14 cellular contexts compared by ENCODE assay signal in the genomic region with DNA sequence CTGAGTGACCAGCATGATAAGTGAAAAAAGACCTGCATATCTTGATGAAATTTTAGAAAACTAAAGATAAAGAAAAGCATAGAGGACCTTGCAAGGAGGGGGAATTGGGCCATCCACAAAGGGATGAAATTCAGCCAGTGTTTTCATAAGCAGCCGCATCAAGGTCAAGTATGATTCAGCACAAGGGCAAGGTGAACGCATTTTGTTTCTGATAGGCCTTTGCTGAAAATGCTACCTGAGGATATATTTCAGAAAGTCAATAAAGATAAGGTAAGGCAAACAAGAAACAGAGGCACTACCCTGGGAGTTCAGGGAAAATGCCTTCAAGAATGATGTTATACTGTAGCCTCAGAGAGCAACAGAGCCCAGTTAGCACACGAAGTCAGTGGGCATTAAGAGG. TPM values are rescaled to one million over a fixed set of nuclear protein-coding genes. Genes with fewer than 3 reads are reported as not detected.
A peak's percentile ranks its signal among the peaks of the same experiment; 100 is the strongest.
DNase-seq lines count a peak whose midpoint lies in the region; TF ChIP-seq lines count a peak whose summit lies in the region.
"Had no signal": no experiment of that assay in that cellular context is flagged by ENCODE, and none has a peak within 500 bp of the region (broad histone marks: within the 10 kb centered on the region; RNA-seq: fewer than 3 reads in every experiment).

No MANE protein-coding gene starts in this region.

- DNase-seq in ecto neural progenitor cell (ENCODE audit: low spot score) = peak; percentile 6
- peak; percentile 65 for DNase-seq in mucosa of gallbladder (ENCODE audit: low spot score)
- peak; percentile 2 to 3 for DNase-seq in vagina (ENCODE audit: extremely low spot score in 2 of 2)
- DNase-seq in COLO668 (lab: John Stamatoyannopoulos, UW; ENCODE audit: unreplicated experiment) = no peak
- DNase-seq in HuH-7 (ENCODE audit: low spot score) = no peak
- DNase-seq in NCI-H345 (lab: John Stamatoyannopoulos, UW) = no peak
- DNase-seq: DND-41, GDM1, GM23248, IMR-90 had no signal

- H3K27me3 ChIP-seq in vagina = no peaks in the 10 kb centered on the region

- no peaks in the 10 kb centered on the region for H3K36me3 ChIP-seq in vagina

- intact Hi-C loops in vagina (cut with DNase I) = no loop called here

- TF ChIP-seq CTCF in VCaP (conservative IDR thresholded peaks at IDR 0.05) = no peak
- TF ChIP-seq CTCF in vagina (IDR thresholded peaks at IDR 0.05) = no peak

- TF ChIP-seq POLR2A in vagina (IDR thresholded peaks at IDR 0.05) = no peak

- no peaks in the 10 kb centered on the region for H3K9me3 ChIP-seq in vagina
- H3K9me3 ChIP-seq: Caco-2 had no signal

- H3K4me3 ChIP-seq in vagina = no peak overlapping the region
- H3K4me3 ChIP-seq: GM23248 had no signal

- no peaks in the 10 kb centered on the region for H3K4me1 ChIP-seq in vagina
- H3K4me1 ChIP-seq: Caco-2 had no signal

- H3K27ac ChIP-seq in VCaP (peak overlapping the region; percentile 51), vagina (no peak overlapping the region)
- H3K27ac ChIP-seq: GM23248, HL-60 had no signal

RNA-seq across cellular contexts. Expression of a gene that starts 55.0 kb away (rescaled TPM):
- total RNA-seq in mucosa of gallbladder (134 TPM), vagina (0.25 TPM)
- total RNA-seq: CD8-positive, alpha-beta T cell; GM23248 had no signal

Comparison
In these comparisons a context has a peak if more than half of its experiments do, and no peak if none do; other contexts are left out.
1. DNase-seq: peak in ecto neural progenitor cell (single experiment), mucosa of gallbladder (single experiment) and vagina (2 of 2); none in COLO668 (single experiment), HuH-7 (single experiment) and NCI-H345 (single experiment).
2. RNA of a gene that starts 55.0 kb away (total RNA-seq): 134 TPM in mucosa of gallbladder (single experiment); 0.25 TPM in vagina (single experiment); every median in the first group is over 100 times any median in the second.